In the genomic region with DNA sequence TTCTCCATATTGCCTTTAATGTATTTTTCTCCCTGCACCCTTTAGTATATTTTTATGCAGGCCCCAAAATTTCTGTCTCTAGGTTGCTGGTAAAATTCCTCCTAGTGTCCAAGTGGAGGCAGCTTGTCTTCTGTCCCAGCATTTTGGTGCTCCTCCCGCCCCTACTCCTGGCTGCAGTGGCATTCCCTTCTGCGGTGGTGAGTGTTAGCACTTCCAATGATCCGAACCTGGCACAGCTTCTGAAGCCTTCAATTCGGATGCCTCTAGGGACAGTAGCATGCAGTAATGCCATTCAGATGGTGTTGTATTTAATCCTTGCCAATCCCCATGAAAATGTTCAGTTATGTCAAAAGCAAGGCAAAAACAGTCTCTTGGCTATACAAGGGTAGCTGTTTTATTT, we compare ENCODE assay signal across 20 cellular contexts. TPM values are rescaled to one million over a fixed set of nuclear protein-coding genes. Genes with fewer than 3 reads are reported as not detected.
DNase-seq lines count a peak whose midpoint lies in the region; ATAC-seq and TF ChIP-seq lines count a peak whose summit lies in the region.
"Had no signal": no experiment of that assay in that cellular context is flagged by ENCODE, and none has a peak within 500 bp of the region (broad histone marks: within the 10 kb centered on the region; RNA-seq: fewer than 3 reads in every experiment).

No MANE protein-coding gene starts in this region.

- H3K9me3 ChIP-seq in IMR-90 (ENCODE audit: control insufficient read depth, insufficient read depth, low read length) = no peaks in the 10 kb centered on the region
- H3K9me3 ChIP-seq in iPS-15b (ENCODE audit: control insufficient read depth, insufficient read depth, low read length) = no peaks in the 10 kb centered on the region
- H3K9me3 ChIP-seq in suprapubic skin = no peaks in the 10 kb centered on the region
- H3K9me3 ChIP-seq: mucosa of descending colon had no signal

- H3K27me3 ChIP-seq in IMR-90 (ENCODE audit: control insufficient read depth, insufficient read depth, low read length) (no peaks in the 10 kb centered on the region), iPS-15b (ENCODE audit: control insufficient read depth, insufficient read depth, low read length) (no peaks in the 10 kb centered on the region), suprapubic skin (no peaks in the 10 kb centered on the region), foreskin keratinocyte (no peaks in the 10 kb centered on the region)

- H2BK5ac ChIP-seq in IMR-90 (ENCODE audit: low read depth, low read length, poor library complexity, severe bottlenecking) = no peak overlapping the region

- no peak for TF ChIP-seq CTCF in IMR-90 (conservative IDR thresholded peaks at IDR 0.05; ENCODE audit: low read depth, low read length)
- no peak for TF ChIP-seq CTCF in chondrocyte (IDR thresholded peaks at IDR 0.05)
- TF ChIP-seq CTCF in suprapubic skin (IDR thresholded peaks at IDR 0.05) = no peak
- no peak for TF ChIP-seq CTCF in foreskin keratinocyte (conservative IDR thresholded peaks at IDR 0.05)

- H3K4me3 ChIP-seq in IMR-90 (ENCODE audit: insufficient read depth, low read depth, low read length) (no peak overlapping the region), iPS-15b (ENCODE audit: low read depth, low read length) (no peak overlapping the region), suprapubic skin (no peak overlapping the region)
- H3K4me3 ChIP-seq: mucosa of descending colon had no signal

- H4K8ac ChIP-seq in IMR-90 (ENCODE audit: low read depth in 2 of 2, low read length in 2 of 2) = no peak overlapping the region

- CTCF ChIA-PET in IMR-90 (lab: Yijun Ruan, JAX) = no interaction called here

- H2AK9ac ChIP-seq in IMR-90 (replicated peaks; ENCODE audit: low read depth, low read length, poor library complexity) = no peak overlapping the region

- no peak for TF ChIP-seq RAD21 in IMR-90 (IDR thresholded peaks at IDR 0.05; ENCODE audit: low read length)

- dilution Hi-C loops in IMR-90 (cut with HindIII; ENCODE audit: low sequenced_read_pairs, unreplicated experiment) = no loop called here

- peaks cover 21% of the 10 kb centered on the region for H3K4me1 ChIP-seq in IMR-90 (ENCODE audit: control insufficient read depth, insufficient read depth, low read length)
- peaks cover 39% of the 10 kb centered on the region for H3K4me1 ChIP-seq in iPS-15b (ENCODE audit: control insufficient read depth, insufficient read depth, low read length)
- H3K4me1 ChIP-seq in suprapubic skin = peaks cover 80% of the 10 kb centered on the region
- peaks cover 41% of the 10 kb centered on the region for H3K4me1 ChIP-seq in foreskin keratinocyte

- H3K4ac ChIP-seq in IMR-90 (ENCODE audit: low read depth, low read length) = no peak overlapping the region

- ATAC-seq in IMR-90 (ENCODE audit: low read depth) (no peak), GM21447 (IDR thresholded peaks at IDR 0.05; ENCODE audit: unreplicated experiment) (no peak), foreskin keratinocyte (no peak), HG02610 (IDR thresholded peaks at IDR 0.05; ENCODE audit: unreplicated experiment) (no peak)
- ATAC-seq: activated naive CD8-positive, alpha-beta T cell treated with anti-CD3 and anti-CD28 coated beads, Interleukin-2, amount 50 U/mL, for 24 hours; Panc1 had no signal

- WGBS in IMR-90 (ENCODE audit: extremely low coverage in 2 of 2, insufficient read length in 1 of 2), 2 experiments = 100% methylated on average over 1 of the region's 4 CpGs; no CpG with 5 or more reads in 1 of the 2 experiments
- 22% methylated on average over 4 of the region's 4 CpGs for WGBS in suprapubic skin

- no peak overlapping the region for H2BK120ac ChIP-seq in IMR-90 (ENCODE audit: low read depth, low read length)

- H3K27me3 Mint-ChIP-seq in chondrocyte (ENCODE audit: low read depth) = no peaks in the 10 kb centered on the region
- H3K27me3 Mint-ChIP-seq: activated naive CD8-positive, alpha-beta T cell treated with anti-CD3 and anti-CD28 coated beads, Interleukin-2, amount 50 U/mL, for 24 hours; progenitor cell of endocrine pancreas had no signal

- H3K9ac ChIP-seq in IMR-90 (ENCODE audit: low read depth, low read length) (no peak overlapping the region), iPS-15b (ENCODE audit: low read depth, low read length) (peak overlapping the region; percentile 32)

- peaks cover 36 to 80% of the 10 kb centered on the region in 2 experiments; a peak in 3 of 4 replicates for H3K79me1 ChIP-seq in IMR-90 (ENCODE audit: low read depth in 1 of 2, low read length in 2 of 2)

- H3K14ac ChIP-seq in IMR-90 (replicated peaks; ENCODE audit: low read depth, low read length) = no peak overlapping the region; the same call in 1 of the 2 replicates

- H2AFZ ChIP-seq in IMR-90 (replicated peaks; ENCODE audit: low read length, poor library complexity) = no peak overlapping the region

- H3K4me2 ChIP-seq in IMR-90 (ENCODE audit: low read depth, low read length) = no peak overlapping the region

- H2BK20ac ChIP-seq in IMR-90 (ENCODE audit: low read depth, low read length) = no peak overlapping the region

- no peak for DNase-seq in IMR-90
- DNase-seq in chondrocyte (ENCODE audit: low spot score) = peak; percentile 11
- DNase-seq in suprapubic skin (ENCODE audit: low spot score in 2 of 2) = no peak
- DNase-seq in foreskin keratinocyte = no peak
- no peak for DNase-seq in pons (ENCODE audit: low spot score)
- DNase-seq: activated CD4-positive, alpha-beta T cell treated with anti-CD3 and anti-CD28 coated beads for 1 hour; activated naive CD8-positive, alpha-beta T cell treated with anti-CD3 and anti-CD28 coated beads, Interleukin-2, amount 50 U/mL, for 24 hours; activated T-cell treated with anti-CD3 and anti-CD28 coated beads, Interleukin-2, amount 50 U/mL, for 1 hour; mucosa of descending colon; NCI-H146; NCI-H510A treated with DMSO at 0.1 percent for 48 hours; stimulated activated CD4-positive, alpha-beta T cell treated with anti-CD3 and anti-CD28 coated beads, Interleukin-2, amount 100 ng/mL, for 24 hours; stimulated activated CD8-positive, alpha-beta memory T cell treated with anti-CD3 and anti-CD28 coated beads, Interleukin-4, amount 100 ng/mL, for 48 hours; T-helper 1 cell had no signal

- no peak overlapping the region for H2AK5ac ChIP-seq in IMR-90 (ENCODE audit: low read depth, low read length)

- POLR2A ChIA-PET in IMR-90 (lab: Charles Lee; ENCODE audit: unreplicated experiment) = no interaction called here

- BruUV-seq in IMR-90 (replicated peaks; lab: Mats Ljungman, UMichigan) = no TSS peak

- H4K5ac ChIP-seq in IMR-90 (ENCODE audit: low read depth, low read length) = no peak overlapping the region

- peak overlapping the region; percentile 52; the same call in 1 of the 2 replicates for H3K23ac ChIP-seq in IMR-90 (ENCODE audit: low read depth, low read length)

- H2BK15ac ChIP-seq in IMR-90 (ENCODE audit: low read depth, low read length) = no peak overlapping the region

- H3K4me3 Mint-ChIP-seq in chondrocyte (ENCODE audit: unreplicated experiment) = no peak overlapping the region
- H3K4me3 Mint-ChIP-seq: activated naive CD8-positive, alpha-beta T cell treated with anti-CD3 and anti-CD28 coated beads, Interleukin-2, amount 50 U/mL, for 24 hours; CD14-positive monocyte had no signal

- H3K36me3 ChIP-seq in IMR-90 (ENCODE audit: control insufficient read depth, insufficient read depth, low read length) = peaks cover 11% of the 10 kb centered on the region
- H3K36me3 ChIP-seq in iPS-15b (ENCODE audit: control insufficient read depth, insufficient read depth, low read length) = peaks cover 7% of the 10 kb centered on the region
- H3K36me3 ChIP-seq in suprapubic skin = peaks cover 12% of the 10 kb centered on the region

- peak overlapping the region; percentile 94 for H3K27ac Mint-ChIP-seq in chondrocyte (ENCODE audit: unreplicated experiment)

- H3K27ac ChIP-seq in IMR-90 (ENCODE audit: insufficient read depth, low read length) (no peak overlapping the region), suprapubic skin (peak overlapping the region; percentile 74), foreskin keratinocyte (no peak overlapping the region)

- no peak overlapping the region for H3K56ac ChIP-seq in IMR-90 (ENCODE audit: extremely low read depth, insufficient read depth, low read length)

- TF ChIP-seq EP300 in suprapubic skin (IDR thresholded peaks at IDR 0.05) = no peak

- H3K18ac ChIP-seq in IMR-90 (ENCODE audit: low read depth, low read length) = no peak overlapping the region

- H3K9me1 ChIP-seq in IMR-90 (ENCODE audit: insufficient read depth, low read length) = peaks cover 30% of the 10 kb centered on the region

- in situ Hi-C loops in IMR-90 (cut with MboI; ENCODE audit: low sequenced_read_pairs) = loop anchor here (25.0 kb wide), 2 partner anchors 388 to 862 kb away; a partner anchor contains a TSS

- H3K9me3 Mint-ChIP-seq in chondrocyte (ENCODE audit: low read depth) = no peaks in the 10 kb centered on the region
- H3K9me3 Mint-ChIP-seq: activated naive CD8-positive, alpha-beta T cell treated with anti-CD3 and anti-CD28 coated beads, Interleukin-2, amount 50 U/mL, for 24 hours; CD14-positive monocyte had no signal

- intact Hi-C loops in IMR-90 (cut with micrococcal nuclease) = loop anchor here (5.0 kb wide), 3 partner anchors 123 to 388 kb away; a partner anchor contains a TSS

- TF ChIP-seq POLR2A in IMR-90 (IDR thresholded peaks at IDR 0.05; ENCODE audit: low read depth, low read length) (no peak), suprapubic skin (IDR thresholded peaks at IDR 0.05) (no peak)

- H4K91ac ChIP-seq in IMR-90 (ENCODE audit: insufficient read depth, low read depth, low read length) = no peak overlapping the region

- H3K4me1 Mint-ChIP-seq in chondrocyte (ENCODE audit: low read depth) = peaks cover 69% of the 10 kb centered on the region

- H4K20me1 ChIP-seq in IMR-90 (ENCODE audit: insufficient read depth, low read length) = peaks cover 83% of the 10 kb centered on the region

- peaks cover 17% of the 10 kb centered on the region for H3K36me3 Mint-ChIP-seq in chondrocyte (ENCODE audit: low read depth)

TF ChIP-seq in IMR-90, 13 proteins besides CTCF, POLR2A, EP300 and RAD21 (continues in another document):
- no peak for TF ChIP-seq RFX5 (IDR thresholded peaks at IDR 0.05; ENCODE audit: low read depth, low read length)
- no peak for TF ChIP-seq BHLHE40 (IDR thresholded peaks at IDR 0.05; ENCODE audit: low read depth, low read length)
- TF ChIP-seq RCOR1 (IDR thresholded peaks at IDR 0.05; ENCODE audit: insufficient replicate concordance, low read length) = no peak
- no peak for TF ChIP-seq SMC3 (IDR thresholded peaks at IDR 0.05; ENCODE audit: low read depth, low read length)
- TF ChIP-seq MXI1 (IDR thresholded peaks at IDR 0.05; ENCODE audit: borderline replicate concordance, low read depth, low read length) = no peak
- TF ChIP-seq MAFK (IDR thresholded peaks at IDR 0.05; ENCODE audit: low read depth, low read length) = no peak

RNA-seq across cellular contexts. Expression of a gene that starts 5.9 kb away (rescaled TPM):
- total RNA-seq in IMR-90 (2012; rRNA removed) = 173 and 186 TPM in 2 replicates
- polyA plus RNA-seq in IMR-90 (2012; rRNA removed) = 131 and 147 TPM in 2 replicates
- polyA plus RNA-seq in IMR-90 (2012; cell fraction: cytosol; rRNA removed) = 72.8 and 87.1 TPM in 2 replicates
- polyA plus RNA-seq in IMR-90 (2012; cell fraction: nucleus; rRNA removed; ENCODE audit: low replicate concordance) = 30.7 and 43.3 TPM in 2 replicates
- total RNA-seq in chondrocyte = 179 to 223 TPM (median 218 TPM) in 3 replicates
- total RNA-seq in suprapubic skin = 10 to 100 TPM; 52.9 to 76.6 (median 66.4) TPM
- total RNA-seq in foreskin keratinocyte = 185 and 195 TPM in 2 replicates
- polyA plus RNA-seq in foreskin keratinocyte = 134 and 152 TPM in 2 replicates
